Comparison of ENCODE assay signal across 18 cellular contexts in genomic region chr22:40008726-40009125, GRCh38. TPM values are rescaled to one million over a fixed set of nuclear protein-coding genes. Genes with fewer than 3 reads are reported as not detected.
DNase-seq lines count a peak whose midpoint lies in the region; ATAC-seq and TF ChIP-seq lines count a peak whose summit lies in the region.
"Had no signal": no experiment of that assay in that cellular context is flagged by ENCODE, and none has a peak within 500 bp of the region (broad histone marks: within the 10 kb centered on the region; RNA-seq: fewer than 3 reads in every experiment).

No MANE protein-coding gene starts in this region.

- DNase-seq in Right ventricle myocardium inferior (ENCODE audit: missing footprints): peak; percentile 25
- no peak for DNase-seq in left ventricle myocardium superior
- no peak for DNase-seq in WERI-Rb-1
- peak; percentile 77 for DNase-seq in islet precursor cell
- DNase-seq in Ammon's horn (ENCODE audit: low spot score): no peak
- no peak for DNase-seq in Calu3
- no peak for DNase-seq in sciatic nerve (ENCODE audit: low spot score)
- DNase-seq in activated CD8-positive, alpha-beta memory T cell treated with anti-CD3 and anti-CD28 coated beads, Interleukin-2, amount 50 U/mL, for 48 hours: no peak
- DNase-seq: Kasumi-1; NCI-H187 treated with DMSO at 0.1 percent for 48 hours; stimulated activated naive CD4-positive, alpha-beta T cell treated with Interleukin-2 at 50 U/mL for 16 hours had no signal

- no peaks in the 10 kb centered on the region for H3K9me3 Mint-ChIP-seq in Calu3 (ENCODE audit: low read depth, unreplicated experiment)
- H3K9me3 Mint-ChIP-seq: dendritic cell treated with granulocyte-macrophage colony-stimulating factor and Interleukin-4, amounts not matched to agents 40 ng/mL and 50 ng/mL, for 4 days had no signal

- no peak for TF ChIP-seq CTCF in WERI-Rb-1 (IDR thresholded peaks at IDR 0.05; ENCODE audit: low read depth, low read length)
- TF ChIP-seq CTCF in Calu3 (IDR thresholded peaks at IDR 0.05; ENCODE audit: unreplicated experiment): no peak

- no peaks in the 10 kb centered on the region for H3K36me3 Mint-ChIP-seq in Calu3 (ENCODE audit: insufficient read depth, unreplicated experiment)

- no peaks in the 10 kb centered on the region for H3K9me3 ChIP-seq in WERI-Rb-1 (ENCODE audit: severe bottlenecking)
- H3K9me3 ChIP-seq: ascending aorta, HAP-1 had no signal

- no peaks in the 10 kb centered on the region for H3K4me1 Mint-ChIP-seq in Calu3 (ENCODE audit: low read depth, unreplicated experiment)

- CTCF ChIA-PET in Calu3 (lab: Charles Lee): no interaction called here

- no peak overlapping the region for H3K4me3 ChIP-seq in WERI-Rb-1 (ENCODE audit: low read depth, low read length)
- H3K4me3 ChIP-seq: ascending aorta, HAP-1, lung, skin epidermis had no signal

- no peaks in the 10 kb centered on the region for H3K27me3 ChIP-seq in WERI-Rb-1 (ENCODE audit: insufficient read depth, low read depth, severe bottlenecking)
- H3K27me3 ChIP-seq: ascending aorta had no signal

- H3K27ac ChIP-seq in WERI-Rb-1: peak overlapping the region; percentile 90
- H3K27ac ChIP-seq: ascending aorta had no signal

- H3K4me3 Mint-ChIP-seq in Calu3 (ENCODE audit: low read depth, unreplicated experiment): no peak overlapping the region
- H3K4me3 Mint-ChIP-seq: dendritic cell treated with granulocyte-macrophage colony-stimulating factor and Interleukin-4, amounts not matched to agents 40 ng/mL and 50 ng/mL, for 4 days had no signal

- BruUV-seq in Calu3 (replicated peaks; lab: Mats Ljungman, UMichigan): no TSS peak

- no peaks in the 10 kb centered on the region for H3K27me3 Mint-ChIP-seq in Calu3 (ENCODE audit: unreplicated experiment)

- no peaks in the 10 kb centered on the region for H3K36me3 ChIP-seq in WERI-Rb-1
- H3K36me3 ChIP-seq: ascending aorta, HAP-1 had no signal

- H3K27ac Mint-ChIP-seq in Calu3 (ENCODE audit: unreplicated experiment): no peak overlapping the region
- H3K27ac Mint-ChIP-seq: dendritic cell treated with granulocyte-macrophage colony-stimulating factor and Interleukin-4, amounts not matched to agents 40 ng/mL and 50 ng/mL, for 4 days had no signal

- ATAC-seq in Right ventricle myocardium inferior (no peak), left ventricle myocardium superior (no peak), sciatic nerve (no peak)

- intact Hi-C loops in Right ventricle myocardium inferior (cut with DNase I): loop anchor here (5.0 kb wide), 1 partner anchor 76 kb away; no protein-coding TSS in a partner anchor
- intact Hi-C loops in left ventricle myocardium superior (cut with micrococcal nuclease): no loop called here
- intact Hi-C loops in Calu3 (cut with micrococcal nuclease; ENCODE audit: unreplicated experiment): no loop called here
- intact Hi-C loops in sciatic nerve (cut with DNase I): no loop called here

RNA-seq across cellular contexts. Expression of gene FAM83F, which starts 14.0 kb away (rescaled TPM):
- total RNA-seq in Right ventricle myocardium inferior (6.1 TPM), left ventricle myocardium superior (5.2 TPM), Calu3 (2022) (21.0 and 21.9 TPM in 2 replicates), sciatic nerve (11.4 TPM)
- total RNA-seq: ascending aorta, fibroblast of lung had no signal

RNA-seq across cellular contexts. Expression of gene TMA7B, which starts 48.5 kb away (rescaled TPM):
- total RNA-seq in Right ventricle myocardium inferior (not detected), left ventricle myocardium superior (not detected), Calu3 (2022) (not detected in 2 replicates), sciatic nerve (0.45 TPM)
- total RNA-seq: ascending aorta, fibroblast of lung, omental fat pad had no signal

Comparison
In these comparisons a context has a peak if more than half of its experiments do, and no peak if none do; other contexts are left out.
1. DNase-seq: peak in Right ventricle myocardium inferior (single experiment) and islet precursor cell (single experiment); none in left ventricle myocardium superior (single experiment), WERI-Rb-1 (single experiment), Ammon's horn (single experiment), Calu3 (single experiment), sciatic nerve (single experiment) and activated CD8-positive, alpha-beta memory T cell treated with anti-CD3 and anti-CD28 coated beads, Interleukin-2, amount 50 U/mL, for 48 hours (single experiment).